Comparison of ENCODE assay signal across 8 cellular contexts in genomic region chr19:19405919-19406877, GRCh38. TPM values are rescaled to one million over a fixed set of nuclear protein-coding genes. Genes with fewer than 3 reads are reported as not detected.
DNase-seq lines count a peak whose midpoint lies in the region; ATAC-seq and TF ChIP-seq lines count a peak whose summit lies in the region.

No MANE protein-coding gene starts in this region.

- H3K27me3 ChIP-seq in CD4-positive, alpha-beta T cell (ENCODE audit: control insufficient read depth, insufficient read depth, low read length) = no peaks in the 10 kb centered on the region
- no peaks in the 10 kb centered on the region for H3K27me3 ChIP-seq in effector memory CD4-positive, alpha-beta T cell (replicated peaks; ENCODE audit: control insufficient read depth, insufficient read depth, low read length, poor library complexity, severe bottlenecking)
- H3K27me3 ChIP-seq in mononuclear cell (ENCODE audit: insufficient read depth, low read length) = no peaks in the 10 kb centered on the region
- H3K27me3 ChIP-seq in suprapubic skin = no peaks in the 10 kb centered on the region

- peak; percentile 7 for ATAC-seq in CD4-positive, alpha-beta T cell (ENCODE audit: poor library complexity)
- ATAC-seq in GM21619 (IDR thresholded peaks at IDR 0.05; ENCODE audit: unreplicated experiment) (peak; percentile 16), HG03565 (IDR thresholded peaks at IDR 0.05; ENCODE audit: unreplicated experiment) (no peak)

- H3K27me3 Mint-ChIP-seq in CD4-positive, alpha-beta T cell = no peaks in the 10 kb centered on the region

- peak in 7 of 10 experiments; percentile 17 to 46 (median 31) for DNase-seq in CD4-positive, alpha-beta T cell
- peak; percentile 47 for DNase-seq in NAMALWA (ENCODE audit: low spot score)
- peak; percentile 47 to 63 for DNase-seq in activated CD4-positive, alpha-beta T cell treated with anti-CD3 and anti-CD28 coated beads for 4 hours
- peak in 2 of 3 donors; percentile 28 to 43 for DNase-seq in effector memory CD4-positive, alpha-beta T cell
- DNase-seq in suprapubic skin (ENCODE audit: low spot score in 2 of 2) = peak in 1 of 2 donors; percentile 85

- peak overlapping the region; percentile 91 for H3K4me3 ChIP-seq in effector memory CD4-positive, alpha-beta T cell (ENCODE audit: insufficient read depth, low read depth, low read length, poor library complexity, severe bottlenecking)
- H3K4me3 ChIP-seq in mononuclear cell (ENCODE audit: low read length) = peak overlapping the region; percentile 67
- peak overlapping the region; percentile 84 for H3K4me3 ChIP-seq in suprapubic skin

- H3K36me3 ChIP-seq in effector memory CD4-positive, alpha-beta T cell (ENCODE audit: control insufficient read depth, insufficient read depth, low read length) = no peaks in the 10 kb centered on the region
- H3K36me3 ChIP-seq in suprapubic skin = no peaks in the 10 kb centered on the region

- POLR2A ChIA-PET in CD4-positive, alpha-beta T cell (lab: Charles Lee) = interaction anchor here (0.6 to 4.0 kb wide), 24 partner anchors 9 to 495 kb away, joined by 3 to 79 read pairs (median 8); partner anchors contain the start of genes BORCS8, NDUFA13, RFXANK and TSSK6

- TF ChIP-seq POLR2A in suprapubic skin (IDR thresholded peaks at IDR 0.05) = no peak

- H3K9me3 Mint-ChIP-seq in CD4-positive, alpha-beta T cell = no peaks in the 10 kb centered on the region

- H3K27ac Mint-ChIP-seq in CD4-positive, alpha-beta T cell = peak overlapping the region; percentile 87

- TF ChIP-seq CTCF in CD4-positive, alpha-beta T cell (IDR thresholded peaks at IDR 0.05) = no peak
- no peak for TF ChIP-seq CTCF in suprapubic skin (IDR thresholded peaks at IDR 0.05)

- H3K4me3 Mint-ChIP-seq in CD4-positive, alpha-beta T cell = peak overlapping the region; percentile 96

- CTCF ChIA-PET in CD4-positive, alpha-beta T cell (lab: Charles Lee) = interaction anchor here (0.7 to 3.2 kb wide), 21 partner anchors 9 to 84 kb away, joined by 3 to 34 read pairs (median 4); no protein-coding TSS in a partner anchor

- peaks cover 78% of the 10 kb centered on the region for H3K4me1 Mint-ChIP-seq in CD4-positive, alpha-beta T cell (ENCODE audit: low read depth)

- H3K4me1 ChIP-seq in effector memory CD4-positive, alpha-beta T cell (ENCODE audit: control insufficient read depth, insufficient read depth, low read length, poor library complexity, severe bottlenecking) = peaks cover 48% of the 10 kb centered on the region
- H3K4me1 ChIP-seq in mononuclear cell (ENCODE audit: insufficient read depth, low read length) (peaks cover 74% of the 10 kb centered on the region), suprapubic skin (peaks cover 74% of the 10 kb centered on the region)

- TF ChIP-seq EP300 in suprapubic skin (IDR thresholded peaks at IDR 0.05) = no peak

- H3K36me3 Mint-ChIP-seq in CD4-positive, alpha-beta T cell (ENCODE audit: low read depth) = peaks cover 15% of the 10 kb centered on the region

- intact Hi-C loops in CD4-positive, alpha-beta T cell (cut with DNase I, micrococcal nuclease) = loop anchor here (1.0 to 5.0 kb wide), 8 partner anchors 21 to 1849 kb away; partner anchors contain the start of genes COLGALT1 (in 1 of the 2), MAU2 (in 1 of the 2) and SUGP1 (in 1 of the 2)

- peak overlapping the region; percentile 72 for H3K27ac ChIP-seq in CD4-positive, alpha-beta T cell (ENCODE audit: low read depth, low read length)
- H3K27ac ChIP-seq in effector memory CD4-positive, alpha-beta T cell (ENCODE audit: insufficient read depth, low read length, poor library complexity, severe bottlenecking) = peak overlapping the region; percentile 75
- H3K27ac ChIP-seq in suprapubic skin = peak overlapping the region; percentile 97

- WGBS in suprapubic skin = 0% methylated on average over 12 of the region's 96 CpGs

- H3K9me3 ChIP-seq in CD4-positive, alpha-beta T cell (ENCODE audit: control insufficient read depth, low read length) = no peaks in the 10 kb centered on the region
- no peaks in the 10 kb centered on the region for H3K9me3 ChIP-seq in effector memory CD4-positive, alpha-beta T cell (ENCODE audit: control insufficient read depth, low read length)
- H3K9me3 ChIP-seq in mononuclear cell (ENCODE audit: low read depth, low read length) (no peaks in the 10 kb centered on the region), suprapubic skin (no peaks in the 10 kb centered on the region)

RNA-seq across cellular contexts. Expression of gene GATAD2A, which starts 0.7 kb away (rescaled TPM):
- total RNA-seq in CD4-positive, alpha-beta T cell = 100 to 1,000 TPM; 104 to 107 TPM
- 66.5 TPM for total RNA-seq in mononuclear cell
- 10 to 100 TPM; 83.1 to 88.8 (median 86.4) TPM for total RNA-seq in suprapubic skin
